In genomic region chr4:115491686-115492085, GRCh38 we compare ENCODE assay signal across 19 cellular contexts.
"Had no signal": no experiment of that assay in that cellular context is flagged by ENCODE, and none has a peak within 500 bp of the region (broad histone marks: within the 10 kb centered on the region; RNA-seq: fewer than 3 reads in every experiment).

No MANE protein-coding gene starts in this region.

- ATAC-seq: K562, Panc1, T-cell had no signal

- H3K27ac ChIP-seq: HL-60, RWPE1 had no signal

- H3K9ac ChIP-seq: SK-N-SH had no signal

- H3K4me3 ChIP-seq: K562 had no signal

- DNase-seq: NCI-H1092, NCI-H1105 treated with DMSO at 0.1 percent for 48 hours, NCI-H1417 treated with DMSO at 0.1 percent for 48 hours, NCI-H1694 treated with DMSO at 0.1 percent for 48 hours, NCI-H1930, NCI-H2081, NCI-H2107, NCI-H2227 treated with DMSO at 0.1 percent for 48 hours, NCI-H524, NCI-H526 treated with DMSO at 0.1 percent for 48 hours, PC-3, SHP77, SK-N-SH, SW 1271, T-cell had no signal

- H3K9me3 ChIP-seq: SK-N-SH had no signal

- H3K4me2 ChIP-seq: SK-N-SH had no signal

- H3K9me2 ChIP-seq: SK-N-SH had no signal
